Comparison of ENCODE assay signal across 7 cellular contexts in the genomic region with DNA sequence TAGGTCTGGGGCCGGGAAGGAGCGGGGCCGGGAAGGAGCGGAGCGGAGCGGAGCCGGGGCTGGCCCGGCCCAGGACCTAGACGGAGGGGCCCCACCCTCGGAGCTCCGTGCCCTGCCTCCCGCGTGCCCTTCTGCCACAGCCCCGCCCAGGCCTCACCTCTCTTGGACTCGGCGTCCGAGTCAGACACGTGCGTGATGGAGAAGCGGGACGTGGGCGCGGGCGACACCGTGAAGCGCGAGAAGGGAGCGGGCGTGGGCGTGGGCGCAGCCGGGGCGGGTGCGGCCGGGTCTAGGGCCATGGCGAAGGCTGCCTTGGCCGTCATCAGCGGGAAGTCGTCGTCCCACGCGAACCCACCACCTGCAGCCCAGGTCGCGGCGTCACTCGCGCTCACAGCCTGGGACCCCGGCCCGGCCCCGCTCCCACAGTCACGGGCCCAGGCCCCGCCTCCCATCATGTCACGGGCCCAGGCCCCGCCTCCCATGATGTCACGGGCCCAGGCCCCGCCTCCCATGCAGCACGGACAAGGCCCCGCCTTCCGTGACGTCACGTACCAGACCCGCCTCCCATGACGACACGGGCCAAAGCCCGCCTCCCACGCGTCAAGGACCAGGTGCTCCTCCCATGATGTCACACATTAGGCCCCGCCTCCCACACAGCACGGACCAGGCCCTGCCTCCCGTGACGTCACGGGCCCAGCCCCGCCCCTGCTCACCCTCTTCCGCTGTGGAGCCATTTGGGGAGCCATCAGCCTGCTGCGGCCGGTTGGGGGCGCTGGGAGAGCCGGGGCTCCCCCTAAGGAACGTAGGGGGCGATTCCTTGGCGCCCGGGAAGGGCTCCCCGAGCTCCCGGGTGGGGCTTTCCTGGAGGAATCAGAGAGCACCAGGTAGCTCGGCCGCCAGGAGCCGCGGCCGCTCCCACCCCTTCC. TPM values are rescaled to one million over a fixed set of nuclear protein-coding genes. Genes with fewer than 3 reads are reported as not detected.
DNase-seq lines count a peak whose midpoint lies in the region; ATAC-seq, FAIRE-seq and TF ChIP-seq lines count a peak whose summit lies in the region.

No MANE protein-coding gene starts in this region.

- peaks cover 4 to 15% of the 10 kb centered on the region in 2 experiments for H3K36me3 ChIP-seq in keratinocyte (ENCODE audit: control insufficient read depth in 2 of 2, extremely low read depth in 1 of 2, insufficient read depth in 2 of 2, low read length in 2 of 2)

- peak overlapping the region; percentile 76 for H3K4me2 ChIP-seq in keratinocyte (ENCODE audit: control insufficient read depth, extremely low read depth, insufficient read depth, low read depth, low read length)

- H4K20me1 ChIP-seq in keratinocyte (ENCODE audit: control insufficient read depth, extremely low read depth, insufficient read depth, low read length), result peaks cover 4% of the 10 kb centered on the region

- H3K27ac ChIP-seq in keratinocyte (ENCODE audit: control insufficient read depth, insufficient read depth, low read length), result peak overlapping the region; percentile 49

- peaks cover 46% of the 10 kb centered on the region for H3K27me3 ChIP-seq in keratinocyte (ENCODE audit: control insufficient read depth, extremely low read depth, insufficient read depth, low read length)

- no peaks in the 10 kb centered on the region for H3K9me1 ChIP-seq in keratinocyte (ENCODE audit: control insufficient read depth, extremely low read depth, insufficient read depth, low read length)

- H3K4me3 ChIP-seq in keratinocyte (ENCODE audit: control insufficient read depth in 2 of 3, extremely low read depth in 1 of 3, insufficient read depth in 2 of 3, low read depth in 1 of 3, low read length in 3 of 3), result peak overlapping the region; percentile 56 to 64 (median 62)

- H3K9ac ChIP-seq in keratinocyte (ENCODE audit: control insufficient read depth, extremely low read depth, insufficient read depth, low read length), result peak overlapping the region; percentile 78

- H3K79me2 ChIP-seq in keratinocyte (ENCODE audit: control insufficient read depth, insufficient read depth, low read length), result no peaks in the 10 kb centered on the region

- ATAC-seq in GM19023 (IDR thresholded peaks at IDR 0.05; ENCODE audit: unreplicated experiment) (peak; percentile 41), HG03565 (IDR thresholded peaks at IDR 0.05; ENCODE audit: unreplicated experiment) (no peak)

- FAIRE-seq in keratinocyte (lab: Jason Lieb, UNC), result peak; percentile 85

- DNase-seq in NCI-H1930 (lab: John Stamatoyannopoulos, UW) (peak; percentile 97 to 99), cerebellum (ENCODE audit: low spot score) (peak; percentile 79), keratinocyte (ENCODE audit: low read depth, low spot score) (peak; percentile 97)
- peak; percentile 83 to 86 for DNase-seq in activated CD4-positive, alpha-beta T cell treated with anti-CD3 and anti-CD28 coated beads for 4 hours
- DNase-seq in stimulated activated CD4-positive, alpha-beta T cell treated with anti-CD3 and anti-CD28 coated beads, Interleukin-1b, Interleukin-23, amount 100 ng/mL, for 1 hour (ENCODE audit: low read depth in 2 of 2), result peak; percentile 62 to 71

- TF ChIP-seq CTCF in keratinocyte (optimal IDR thresholded peaks at IDR 0.05 in 1 of 3, IDR thresholded peaks at IDR 0.05 in 1 of 3, conservative IDR thresholded peaks at IDR 0.05 in 1 of 3; ENCODE audit: extremely low read depth in 1 of 3, insufficient read depth in 2 of 3, low read length in 3 of 3), result peak; percentile 12 to 50 (median 49)

- no peaks in the 10 kb centered on the region for H3K9me3 ChIP-seq in keratinocyte (ENCODE audit: control insufficient read depth, low read depth, low read length)

- H2AFZ ChIP-seq in keratinocyte (ENCODE audit: control insufficient read depth, low read length), result peak overlapping the region; percentile 37

- dilution Hi-C loops in keratinocyte (cut with MboI; ENCODE audit: extremely low pct_ligation_motif_present, low sequenced_read_pairs), result no loop called here

- H3K4me1 ChIP-seq in keratinocyte (ENCODE audit: control insufficient read depth, extremely low read depth, insufficient read depth, low read length), result peaks cover 12% of the 10 kb centered on the region

RNA-seq across cellular contexts. Expression of gene PVALEF, which starts 45.8 kb away (rescaled TPM):
- total RNA-seq in cerebellum, result not detected
- not detected in 3 replicates for polyA plus RNA-seq in keratinocyte
- polyA plus RNA-seq in keratinocyte (2011; ENCODE audit: low read depth), result not detected
- polyA plus RNA-seq in keratinocyte (2011; cell fraction: cytosol; rRNA removed), result not detected in 2 replicates
- polyA plus RNA-seq in keratinocyte (2011; cell fraction: nucleus; rRNA removed), result not detected in 2 replicates
- polyA plus RNA-seq in keratinocyte (2012; ENCODE audit: low replicate concordance), result not detected in 2 replicates
- polyA minus RNA-seq in keratinocyte, result not detected in 3 replicates
- not detected for polyA minus RNA-seq in keratinocyte (2011; cell fraction: cytosol; rRNA and poly(A)+ RNA removed)
- polyA minus RNA-seq in keratinocyte (2011; cell fraction: nucleus; rRNA and poly(A)+ RNA removed), result not detected in 2 replicates

RNA-seq across cellular contexts. Expression of gene AATK, which starts 46.5 kb away (rescaled TPM):
- total RNA-seq in cerebellum, result 7.3 TPM
- 0.16 to 0.54 TPM (median 0.40 TPM) in 3 replicates for polyA plus RNA-seq in keratinocyte
- polyA plus RNA-seq in keratinocyte (2011; ENCODE audit: low read depth), result not detected
- polyA plus RNA-seq in keratinocyte (2011; cell fraction: cytosol; rRNA removed), result 0.13 and 0.43 TPM in 2 replicates
- 0.31 and 0.40 TPM in 2 replicates for polyA plus RNA-seq in keratinocyte (2011; cell fraction: nucleus; rRNA removed)
- 0.44 and 0.45 TPM in 2 replicates for polyA plus RNA-seq in keratinocyte (2012; ENCODE audit: low replicate concordance)
- 0.10 to 0.26 TPM in 2 of 3 replicates, not detected in the other for polyA minus RNA-seq in keratinocyte
- polyA minus RNA-seq in keratinocyte (2011; cell fraction: cytosol; rRNA and poly(A)+ RNA removed), result 6.1 TPM
- 0.54 and 0.95 TPM in 2 replicates for polyA minus RNA-seq in keratinocyte (2011; cell fraction: nucleus; rRNA and poly(A)+ RNA removed)
